ENCODE assay signal across 1 cellular context in the genomic region with DNA sequence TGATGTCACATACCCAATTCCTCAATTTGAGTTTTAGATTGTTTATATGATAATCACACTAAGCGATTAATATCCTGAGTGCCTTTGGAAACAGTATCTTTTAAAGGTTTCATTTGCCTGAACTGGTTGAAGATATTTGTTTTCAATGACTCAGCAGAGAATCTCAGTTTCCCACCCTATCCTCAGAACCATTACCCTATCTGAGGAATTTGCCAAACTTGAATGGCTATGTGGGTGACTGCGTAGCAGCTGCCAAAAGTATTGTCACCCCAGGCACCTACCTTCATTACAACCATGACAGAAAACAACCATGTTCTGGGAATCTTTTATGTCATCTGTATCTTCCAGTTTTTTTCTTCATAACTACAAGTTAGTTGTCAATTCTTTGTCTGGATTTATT.
TF ChIP-seq lines count a peak whose summit lies in the region.

No MANE protein-coding gene starts in this region.

TF ChIP-seq in GM12878, 131 proteins besides CTCF, POLR2A, EP300 and RAD21 (continued from another document):
- TF ChIP-seq, protein P1, sequence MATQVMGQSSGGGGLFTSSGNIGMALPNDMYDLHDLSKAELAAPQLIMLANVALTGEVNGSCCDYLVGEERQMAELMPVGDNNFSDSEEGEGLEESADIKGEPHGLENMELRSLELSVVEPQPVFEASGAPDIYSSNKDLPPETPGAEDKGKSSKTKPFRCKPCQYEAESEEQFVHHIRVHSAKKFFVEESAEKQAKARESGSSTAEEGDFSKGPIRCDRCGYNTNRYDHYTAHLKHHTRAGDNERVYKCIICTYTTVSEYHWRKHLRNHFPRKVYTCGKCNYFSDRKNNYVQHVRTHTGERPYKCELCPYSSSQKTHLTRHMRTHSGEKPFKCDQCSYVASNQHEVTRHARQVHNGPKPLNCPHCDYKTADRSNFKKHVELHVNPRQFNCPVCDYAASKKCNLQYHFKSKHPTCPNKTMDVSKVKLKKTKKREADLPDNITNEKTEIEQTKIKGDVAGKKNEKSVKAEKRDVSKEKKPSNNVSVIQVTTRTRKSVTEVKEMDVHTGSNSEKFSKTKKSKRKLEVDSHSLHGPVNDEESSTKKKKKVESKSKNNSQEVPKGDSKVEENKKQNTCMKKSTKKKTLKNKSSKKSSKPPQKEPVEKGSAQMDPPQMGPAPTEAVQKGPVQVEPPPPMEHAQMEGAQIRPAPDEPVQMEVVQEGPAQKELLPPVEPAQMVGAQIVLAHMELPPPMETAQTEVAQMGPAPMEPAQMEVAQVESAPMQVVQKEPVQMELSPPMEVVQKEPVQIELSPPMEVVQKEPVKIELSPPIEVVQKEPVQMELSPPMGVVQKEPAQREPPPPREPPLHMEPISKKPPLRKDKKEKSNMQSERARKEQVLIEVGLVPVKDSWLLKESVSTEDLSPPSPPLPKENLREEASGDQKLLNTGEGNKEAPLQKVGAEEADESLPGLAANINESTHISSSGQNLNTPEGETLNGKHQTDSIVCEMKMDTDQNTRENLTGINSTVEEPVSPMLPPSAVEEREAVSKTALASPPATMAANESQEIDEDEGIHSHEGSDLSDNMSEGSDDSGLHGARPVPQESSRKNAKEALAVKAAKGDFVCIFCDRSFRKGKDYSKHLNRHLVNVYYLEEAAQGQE (IDR thresholded peaks at IDR 0.05; ENCODE audit: low read depth, low read length), result no peak
- TF ChIP-seq, protein P2, sequence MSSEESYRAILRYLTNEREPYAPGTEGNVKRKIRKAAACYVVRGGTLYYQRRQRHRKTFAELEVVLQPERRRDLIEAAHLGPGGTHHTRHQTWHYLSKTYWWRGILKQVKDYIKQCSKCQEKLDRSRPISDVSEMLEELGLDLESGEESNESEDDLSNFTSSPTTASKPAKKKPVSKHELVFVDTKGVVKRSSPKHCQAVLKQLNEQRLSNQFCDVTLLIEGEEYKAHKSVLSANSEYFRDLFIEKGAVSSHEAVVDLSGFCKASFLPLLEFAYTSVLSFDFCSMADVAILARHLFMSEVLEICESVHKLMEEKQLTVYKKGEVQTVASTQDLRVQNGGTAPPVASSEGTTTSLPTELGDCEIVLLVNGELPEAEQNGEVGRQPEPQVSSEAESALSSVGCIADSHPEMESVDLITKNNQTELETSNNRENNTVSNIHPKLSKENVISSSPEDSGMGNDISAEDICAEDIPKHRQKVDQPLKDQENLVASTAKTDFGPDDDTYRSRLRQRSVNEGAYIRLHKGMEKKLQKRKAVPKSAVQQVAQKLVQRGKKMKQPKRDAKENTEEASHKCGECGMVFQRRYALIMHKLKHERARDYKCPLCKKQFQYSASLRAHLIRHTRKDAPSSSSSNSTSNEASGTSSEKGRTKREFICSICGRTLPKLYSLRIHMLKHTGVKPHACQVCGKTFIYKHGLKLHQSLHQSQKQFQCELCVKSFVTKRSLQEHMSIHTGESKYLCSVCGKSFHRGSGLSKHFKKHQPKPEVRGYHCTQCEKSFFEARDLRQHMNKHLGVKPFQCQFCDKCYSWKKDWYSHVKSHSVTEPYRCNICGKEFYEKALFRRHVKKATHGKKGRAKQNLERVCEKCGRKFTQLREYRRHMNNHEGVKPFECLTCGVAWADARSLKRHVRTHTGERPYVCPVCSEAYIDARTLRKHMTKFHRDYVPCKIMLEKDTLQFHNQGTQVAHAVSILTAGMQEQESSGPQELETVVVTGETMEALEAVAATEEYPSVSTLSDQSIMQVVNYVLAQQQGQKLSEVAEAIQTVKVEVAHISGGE (CRISPR knock-in tag; IDR thresholded peaks at IDR 0.05), result no peak
- no peak for TF ChIP-seq NBN (IDR thresholded peaks at IDR 0.05)
- no peak for TF ChIP-seq SP1 (IDR thresholded peaks at IDR 0.05; ENCODE audit: low read depth, low read length)
- TF ChIP-seq ZZZ3 (IDR thresholded peaks at IDR 0.05; ENCODE audit: control insufficient read depth, insufficient read length, low read depth), result no peak
- TF ChIP-seq EZH2 (IDR thresholded peaks at IDR 0.05; ENCODE audit: borderline replicate concordance, control insufficient read depth, low read depth, low read length), result no peak
- no peak for TF ChIP-seq CREB1 (IDR thresholded peaks at IDR 0.05; ENCODE audit: low read depth)
- TF ChIP-seq TCF7 (IDR thresholded peaks at IDR 0.05; ENCODE audit: borderline replicate concordance), result no peak
- TF ChIP-seq LARP7 (IDR thresholded peaks at IDR 0.05), result no peak
- TF ChIP-seq SREBF1 (IDR thresholded peaks at IDR 0.05; ENCODE audit: low read length), result no peak
- no peak for TF ChIP-seq MYB (IDR thresholded peaks at IDR 0.05; ENCODE audit: borderline replicate concordance, low read depth, low read length)
- no peak for TF ChIP-seq FOXM1 (IDR thresholded peaks at IDR 0.05; ENCODE audit: low read depth, low read length)
- TF ChIP-seq, protein P3, sequence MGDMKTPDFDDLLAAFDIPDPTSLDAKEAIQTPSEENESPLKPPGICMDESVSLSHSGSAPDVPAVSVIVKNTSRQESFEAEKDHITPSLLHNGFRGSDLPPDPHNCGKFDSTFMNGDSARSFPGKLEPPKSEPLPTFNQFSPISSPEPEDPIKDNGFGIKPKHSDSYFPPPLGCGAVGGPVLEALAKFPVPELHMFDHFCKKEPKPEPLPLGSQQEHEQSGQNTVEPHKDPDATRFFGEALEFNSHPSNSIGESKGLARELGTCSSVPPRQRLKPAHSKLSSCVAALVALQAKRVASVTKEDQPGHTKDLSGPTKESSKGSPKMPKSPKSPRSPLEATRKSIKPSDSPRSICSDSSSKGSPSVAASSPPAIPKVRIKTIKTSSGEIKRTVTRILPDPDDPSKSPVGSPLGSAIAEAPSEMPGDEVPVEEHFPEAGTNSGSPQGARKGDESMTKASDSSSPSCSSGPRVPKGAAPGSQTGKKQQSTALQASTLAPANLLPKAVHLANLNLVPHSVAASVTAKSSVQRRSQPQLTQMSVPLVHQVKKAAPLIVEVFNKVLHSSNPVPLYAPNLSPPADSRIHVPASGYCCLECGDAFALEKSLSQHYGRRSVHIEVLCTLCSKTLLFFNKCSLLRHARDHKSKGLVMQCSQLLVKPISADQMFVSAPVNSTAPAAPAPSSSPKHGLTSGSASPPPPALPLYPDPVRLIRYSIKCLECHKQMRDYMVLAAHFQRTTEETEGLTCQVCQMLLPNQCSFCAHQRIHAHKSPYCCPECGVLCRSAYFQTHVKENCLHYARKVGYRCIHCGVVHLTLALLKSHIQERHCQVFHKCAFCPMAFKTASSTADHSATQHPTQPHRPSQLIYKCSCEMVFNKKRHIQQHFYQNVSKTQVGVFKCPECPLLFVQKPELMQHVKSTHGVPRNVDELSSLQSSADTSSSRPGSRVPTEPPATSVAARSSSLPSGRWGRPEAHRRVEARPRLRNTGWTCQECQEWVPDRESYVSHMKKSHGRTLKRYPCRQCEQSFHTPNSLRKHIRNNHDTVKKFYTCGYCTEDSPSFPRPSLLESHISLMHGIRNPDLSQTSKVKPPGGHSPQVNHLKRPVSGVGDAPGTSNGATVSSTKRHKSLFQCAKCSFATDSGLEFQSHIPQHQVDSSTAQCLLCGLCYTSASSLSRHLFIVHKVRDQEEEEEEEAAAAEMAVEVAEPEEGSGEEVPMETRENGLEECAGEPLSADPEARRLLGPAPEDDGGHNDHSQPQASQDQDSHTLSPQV (IDR thresholded peaks at IDR 0.05), result no peak
- no peak for TF ChIP-seq NFXL1 (IDR thresholded peaks at IDR 0.05; ENCODE audit: borderline replicate concordance)
- no peak for TF ChIP-seq MYC (IDR thresholded peaks at IDR 0.05; ENCODE audit: insufficient read depth, insufficient read length, insufficient replicate concordance, low read length, severe bottlenecking)
- TF ChIP-seq, protein P4, sequence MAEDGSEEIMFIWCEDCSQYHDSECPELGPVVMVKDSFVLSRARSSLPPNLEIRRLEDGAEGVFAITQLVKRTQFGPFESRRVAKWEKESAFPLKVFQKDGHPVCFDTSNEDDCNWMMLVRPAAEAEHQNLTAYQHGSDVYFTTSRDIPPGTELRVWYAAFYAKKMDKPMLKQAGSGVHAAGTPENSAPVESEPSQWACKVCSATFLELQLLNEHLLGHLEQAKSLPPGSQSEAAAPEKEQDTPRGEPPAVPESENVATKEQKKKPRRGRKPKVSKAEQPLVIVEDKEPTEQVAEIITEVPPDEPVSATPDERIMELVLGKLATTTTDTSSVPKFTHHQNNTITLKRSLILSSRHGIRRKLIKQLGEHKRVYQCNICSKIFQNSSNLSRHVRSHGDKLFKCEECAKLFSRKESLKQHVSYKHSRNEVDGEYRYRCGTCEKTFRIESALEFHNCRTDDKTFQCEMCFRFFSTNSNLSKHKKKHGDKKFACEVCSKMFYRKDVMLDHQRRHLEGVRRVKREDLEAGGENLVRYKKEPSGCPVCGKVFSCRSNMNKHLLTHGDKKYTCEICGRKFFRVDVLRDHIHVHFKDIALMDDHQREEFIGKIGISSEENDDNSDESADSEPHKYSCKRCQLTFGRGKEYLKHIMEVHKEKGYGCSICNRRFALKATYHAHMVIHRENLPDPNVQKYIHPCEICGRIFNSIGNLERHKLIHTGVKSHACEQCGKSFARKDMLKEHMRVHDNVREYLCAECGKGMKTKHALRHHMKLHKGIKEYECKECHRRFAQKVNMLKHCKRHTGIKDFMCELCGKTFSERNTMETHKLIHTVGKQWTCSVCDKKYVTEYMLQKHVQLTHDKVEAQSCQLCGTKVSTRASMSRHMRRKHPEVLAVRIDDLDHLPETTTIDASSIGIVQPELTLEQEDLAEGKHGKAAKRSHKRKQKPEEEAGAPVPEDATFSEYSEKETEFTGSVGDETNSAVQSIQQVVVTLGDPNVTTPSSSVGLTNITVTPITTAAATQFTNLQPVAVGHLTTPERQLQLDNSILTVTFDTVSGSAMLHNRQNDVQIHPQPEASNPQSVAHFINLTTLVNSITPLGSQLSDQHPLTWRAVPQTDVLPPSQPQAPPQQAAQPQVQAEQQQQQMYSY (CRISPR knock-in tag; IDR thresholded peaks at IDR 0.05), result no peak
- TF ChIP-seq SIX5 (IDR thresholded peaks at IDR 0.05; ENCODE audit: low read depth, low read length, severe bottlenecking), result no peak
TF ChIP-seq in GM12878: peak in this region for 0.
